In genomic region chr7:39527951-39528350, GRCh38 we compare ENCODE assay signal across 1 cellular context.
TF ChIP-seq lines count a peak whose summit lies in the region.

No MANE protein-coding gene starts in this region.

TF ChIP-seq in IMR-90, 13 proteins besides CTCF, POLR2A, EP300 and RAD21 (continued from another document):
- no peak for TF ChIP-seq ELK1 (IDR thresholded peaks at IDR 0.05; ENCODE audit: borderline replicate concordance, low read depth, low read length)
- TF ChIP-seq CHD1 (IDR thresholded peaks at IDR 0.05; ENCODE audit: low read depth, low read length): no peak
- TF ChIP-seq USF2 (IDR thresholded peaks at IDR 0.05; ENCODE audit: low read depth, low read length): no peak
- no peak for TF ChIP-seq RCOR1 (IDR thresholded peaks at IDR 0.05; ENCODE audit: insufficient replicate concordance, low read length)
- TF ChIP-seq CEBPB (IDR thresholded peaks at IDR 0.05; ENCODE audit: low read depth, low read length): no peak
- no peak for TF ChIP-seq MAFK (IDR thresholded peaks at IDR 0.05; ENCODE audit: low read depth, low read length)
- TF ChIP-seq FOS (IDR thresholded peaks at IDR 0.05; ENCODE audit: low read depth, low read length): no peak
- no peak for TF ChIP-seq BHLHE40 (IDR thresholded peaks at IDR 0.05; ENCODE audit: low read depth, low read length)
- TF ChIP-seq NFE2L2 (IDR thresholded peaks at IDR 0.05; ENCODE audit: low read depth, low read length): no peak
